ENCODE assay signal across 13 cellular contexts in the genomic region with DNA sequence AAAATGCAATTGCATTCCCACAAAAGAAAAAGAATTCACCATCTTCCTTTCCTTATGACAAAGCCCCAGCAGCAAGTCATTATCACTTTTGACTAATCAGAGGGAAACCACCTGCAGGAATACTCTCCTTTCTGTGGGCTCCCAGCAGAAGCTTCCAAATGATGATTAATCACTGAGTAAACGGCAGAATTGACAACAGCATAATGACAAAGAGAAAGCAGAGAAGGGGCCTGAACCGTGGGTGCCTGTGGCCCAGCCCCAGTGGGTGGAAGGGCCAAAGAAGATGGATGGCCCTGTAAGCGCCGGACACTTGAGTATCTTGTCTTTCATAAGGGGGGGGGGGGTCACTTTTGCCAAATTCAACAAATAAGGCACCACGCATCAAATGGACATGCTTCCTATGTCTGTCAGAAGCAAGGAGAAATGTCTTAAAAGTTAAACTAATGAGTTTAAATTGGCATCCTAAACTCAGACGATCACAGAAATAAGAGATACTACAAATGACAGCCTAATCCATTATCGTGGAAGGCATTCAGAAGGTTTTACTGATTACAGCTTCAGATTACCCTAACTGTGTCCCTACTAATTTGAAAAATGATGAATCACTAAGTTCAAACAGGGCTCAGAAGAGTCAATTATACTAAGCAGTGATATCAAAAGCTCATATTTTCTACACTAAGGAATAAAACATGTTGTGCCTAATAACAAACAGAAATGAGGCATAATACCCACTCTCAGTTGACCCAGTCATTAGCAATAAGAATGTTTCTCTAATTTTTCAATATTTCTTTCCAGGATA.
DNase-seq lines count a peak whose midpoint lies in the region; ATAC-seq and TF ChIP-seq lines count a peak whose summit lies in the region.
"Had no signal": no experiment of that assay in that cellular context is flagged by ENCODE, and none has a peak within 500 bp of the region (broad histone marks: within the 10 kb centered on the region; RNA-seq: fewer than 3 reads in every experiment).

No MANE protein-coding gene starts in this region.

- no peaks in the 10 kb centered on the region for H3K4me1 ChIP-seq in RWPE2 (ENCODE audit: insufficient read depth, poor library complexity, severe bottlenecking)
- H3K4me1 ChIP-seq in foreskin keratinocyte = peaks cover 7% of the 10 kb centered on the region

- H3K27me3 ChIP-seq in RWPE2 (ENCODE audit: insufficient read depth, poor library complexity, severe bottlenecking) = no peaks in the 10 kb centered on the region
- H3K27me3 ChIP-seq in foreskin keratinocyte = no peaks in the 10 kb centered on the region

- H3K27ac ChIP-seq in RWPE2 (ENCODE audit: poor library complexity, severe bottlenecking) = no peak overlapping the region
- H3K27ac ChIP-seq in foreskin keratinocyte = peak overlapping the region; percentile 16

- H3K36me3 ChIP-seq in RWPE2 (ENCODE audit: low read depth) = no peaks in the 10 kb centered on the region

- ATAC-seq in RWPE2 (ENCODE audit: low read depth) = peak; percentile 63
- peak; percentile 94 for ATAC-seq in foreskin keratinocyte
- no peak for ATAC-seq in HG03108 (IDR thresholded peaks at IDR 0.05; ENCODE audit: unreplicated experiment)
- ATAC-seq: natural killer cell treated with Interleukin-12 subunit alpha and Interleukin-12 subunit beta and Interleukin-15 and Interleukin-18, amount 100 ng/mL, for 72 hours had no signal

- in situ Hi-C loops in Caki2 (cut with HindIII; ENCODE audit: low pct_unique_long_range_greater_than_20kb, low sequenced_read_pairs) = no loop called here

- H3K9me3 ChIP-seq in RWPE2 (ENCODE audit: severe bottlenecking) = no peaks in the 10 kb centered on the region

- DNase-seq in COLO668 (lab: John Stamatoyannopoulos, UW; ENCODE audit: unreplicated experiment) (peak; percentile 24), Caki2 (ENCODE audit: low read depth) (peak; percentile 31), RWPE2 (ENCODE audit: low spot score) (no peak), foreskin keratinocyte (peak in 1 of 2 donors; percentile 64), activated gamma-delta T cell (lab: John Stamatoyannopoulos, UW) (no peak), T-helper 1 cell (no peak)
- DNase-seq: CD4-positive, alpha-beta memory T cell; H9; NCI-H1694; NCI-H774; SIG-M5 had no signal

- no peak overlapping the region for H3K4me3 ChIP-seq in RWPE2 (ENCODE audit: severe bottlenecking)

- no peak for TF ChIP-seq CTCF in RWPE2 (IDR thresholded peaks at IDR 0.05; ENCODE audit: poor library complexity, severe bottlenecking)
- TF ChIP-seq CTCF in foreskin keratinocyte (conservative IDR thresholded peaks at IDR 0.05) = no peak

Comparison
In these comparisons a context has a peak if more than half of its experiments do, and no peak if none do; other contexts are left out.
1. DNase-seq: peak in COLO668 (single experiment) and Caki2 (single experiment); none in RWPE2 (single experiment), activated gamma-delta T cell (single experiment) and T-helper 1 cell (0 of 5).